ENCODE assay signal across 8 cellular contexts in the genomic region with DNA sequence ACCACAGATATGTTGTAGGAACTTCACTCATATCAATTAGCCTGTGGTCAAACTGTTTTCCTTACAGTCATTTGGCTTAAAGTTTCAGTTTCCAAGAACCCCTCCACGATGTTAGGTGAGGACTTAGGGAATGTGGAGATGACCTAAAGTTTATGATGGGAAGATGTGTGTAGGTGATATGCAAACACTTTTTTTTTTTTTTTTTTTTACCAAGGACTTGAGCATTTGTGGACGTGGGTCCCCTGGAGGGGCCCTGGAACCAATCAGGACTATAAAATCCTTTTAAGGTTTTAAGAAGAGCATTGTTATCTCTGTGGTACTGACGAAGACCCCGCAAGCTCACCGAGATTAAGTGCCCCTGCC. TPM values are rescaled to one million over a fixed set of nuclear protein-coding genes. Genes with fewer than 3 reads are reported as not detected.
DNase-seq lines count a peak whose midpoint lies in the region; ATAC-seq, FAIRE-seq and TF ChIP-seq lines count a peak whose summit lies in the region.

No MANE protein-coding gene starts in this region.

- no peaks in the 10 kb centered on the region for H3K9me3 Mint-ChIP-seq in astrocyte (ENCODE audit: unreplicated experiment)

- peak overlapping the region; percentile 99 for H3K9ac ChIP-seq in astrocyte (ENCODE audit: low read length)

- no peaks in the 10 kb centered on the region for H3K36me3 ChIP-seq in left ventricle myocardium inferior
- H3K36me3 ChIP-seq in astrocyte (ENCODE audit: insufficient read depth, low read length) = peaks cover 3% of the 10 kb centered on the region
- no peaks in the 10 kb centered on the region for H3K36me3 ChIP-seq in lung (ENCODE audit: control insufficient read depth in 2 of 2, insufficient read depth in 2 of 2, low read length in 2 of 2)
- H3K36me3 ChIP-seq in vagina = no peaks in the 10 kb centered on the region

- H3K4me3 ChIP-seq in left ventricle myocardium inferior (peak overlapping the region; percentile 90), astrocyte (ENCODE audit: insufficient read depth, low read depth, low read length) (peak overlapping the region; percentile 83), lung (no peak overlapping the region), vagina (peak overlapping the region; percentile 60 to 89)

- TF ChIP-seq CTCF in left ventricle myocardium inferior (IDR thresholded peaks at IDR 0.05; ENCODE audit: borderline replicate concordance) (no peak), astrocyte (IDR thresholded peaks at IDR 0.05; ENCODE audit: insufficient read depth, low read depth, low read length) (no peak), lung (IDR thresholded peaks at IDR 0.05; ENCODE audit: control extremely low read depth, extremely low read depth) (no peak), vagina (IDR thresholded peaks at IDR 0.05) (no peak)

- intact Hi-C loops in left ventricle myocardium inferior (cut with micrococcal nuclease) (no loop called here), Right ventricle myocardium superior (cut with DNase I) (no loop called here), vagina (cut with DNase I) (no loop called here)

- peak overlapping the region; percentile 98 for H3K4me2 ChIP-seq in astrocyte (ENCODE audit: low read length)

- peak overlapping the region; percentile 95 for H3K27ac Mint-ChIP-seq in astrocyte (ENCODE audit: unreplicated experiment)

- peak overlapping the region; percentile 88 for H3K4me3 Mint-ChIP-seq in astrocyte (ENCODE audit: unreplicated experiment)

- ATAC-seq in Right ventricle myocardium superior (ENCODE audit: poor library complexity) = no peak
- ATAC-seq in lung (ENCODE audit: insufficient read depth, low FRiP score) = no peak
- no peak for ATAC-seq in GM19397 (IDR thresholded peaks at IDR 0.05; ENCODE audit: unreplicated experiment)

- H3K4me1 Mint-ChIP-seq in astrocyte (ENCODE audit: low read depth, unreplicated experiment) = peaks cover 9% of the 10 kb centered on the region

- no peak for FAIRE-seq in astrocyte (lab: Jason Lieb, UNC)

- no peak for DNase-seq in left ventricle myocardium inferior
- DNase-seq in Right ventricle myocardium superior = no peak
- DNase-seq in astrocyte (ENCODE audit: low read depth) = peak; percentile 64
- no peak for DNase-seq in lung (ENCODE audit: low spot score)
- no peak for DNase-seq in vagina (ENCODE audit: extremely low spot score in 2 of 2)
- no peak for DNase-seq in stimulated activated CD4-positive, alpha-beta T cell treated with anti-CD3 and anti-CD28 coated beads, Interleukin-4, amount 100 ng/mL, for 4 hours
- no peak for DNase-seq in cerebellar cortex (ENCODE audit: low spot score)

- peak overlapping the region; percentile 82 for H2AFZ ChIP-seq in astrocyte (ENCODE audit: low read depth, low read length)

- peaks cover 19% of the 10 kb centered on the region for H3K4me1 ChIP-seq in left ventricle myocardium inferior
- peaks cover 11% of the 10 kb centered on the region for H3K4me1 ChIP-seq in astrocyte (ENCODE audit: insufficient read depth, low read length)
- H3K4me1 ChIP-seq in lung (ENCODE audit: control insufficient read depth in 2 of 2, insufficient read depth in 2 of 2, low read length in 2 of 2) = peaks cover 0 to 6% of the 10 kb centered on the region in 2 donors
- H3K4me1 ChIP-seq in vagina = no peaks in the 10 kb centered on the region

- H3K27me3 Mint-ChIP-seq in astrocyte (ENCODE audit: low read depth, unreplicated experiment) = no peaks in the 10 kb centered on the region

- H3K9me3 ChIP-seq in left ventricle myocardium inferior (replicated peaks) = no peaks in the 10 kb centered on the region
- H3K9me3 ChIP-seq in astrocyte (ENCODE audit: insufficient read depth, low read depth, low read length) = no peaks in the 10 kb centered on the region
- no peaks in the 10 kb centered on the region for H3K9me3 ChIP-seq in lung (ENCODE audit: control insufficient read depth in 2 of 2, insufficient read depth in 1 of 2, low read length in 1 of 2)
- no peaks in the 10 kb centered on the region for H3K9me3 ChIP-seq in vagina

- peaks cover 36% of the 10 kb centered on the region for H3K79me2 ChIP-seq in astrocyte (ENCODE audit: insufficient read depth, low read length)

- no peaks in the 10 kb centered on the region for H3K36me3 Mint-ChIP-seq in astrocyte (ENCODE audit: low read depth, unreplicated experiment)

- peaks cover 3% of the 10 kb centered on the region for H4K20me1 ChIP-seq in astrocyte (ENCODE audit: insufficient read depth, low read length)

- TF ChIP-seq POLR2A in vagina (IDR thresholded peaks at IDR 0.05) = no peak

- H3K27ac ChIP-seq in left ventricle myocardium inferior (replicated peaks) (peak overlapping the region; percentile 88), astrocyte (ENCODE audit: low read depth, low read length) (peak overlapping the region; percentile 97), lung (ENCODE audit: low read depth in 1 of 2, low read length in 1 of 2) (peak overlapping the region; percentile 70 to 94), vagina (peak overlapping the region; percentile 83)

- H3K27me3 ChIP-seq in left ventricle myocardium inferior (ENCODE audit: low read depth) (no peaks in the 10 kb centered on the region), astrocyte (ENCODE audit: insufficient read depth, low read length) (no peaks in the 10 kb centered on the region), lung (ENCODE audit: control insufficient read depth, insufficient read depth) (no peaks in the 10 kb centered on the region), vagina (no peaks in the 10 kb centered on the region)

- WGBS in lung, 2 donors = 18 to 19% methylated on average over 5 of the region's 5 CpGs

RNA-seq across cellular contexts. Expression of a gene that starts 0.5 kb away (rescaled TPM):
- 3.1 TPM for total RNA-seq in left ventricle myocardium inferior
- total RNA-seq in Right ventricle myocardium superior = 2.9 TPM
- total RNA-seq in astrocyte = 103 and 107 TPM in 2 replicates
- 10 to 100 TPM in 1 of 2 donors, 1 to 10 TPM in 1; 8.8 to 34.9 TPM for total RNA-seq in lung
- polyA plus RNA-seq in lung = 10 to 100 TPM in 1 of 2 donors, 1 to 10 TPM in 1; 7.6 to 13.1 TPM
- total RNA-seq in vagina = 2.7 TPM
